ENCODE assay signal across 18 cellular contexts in genomic region chr2:98871506-98871905, GRCh38.
"Had no signal": no experiment of that assay in that cellular context is flagged by ENCODE, and none has a peak within 500 bp of the region (broad histone marks: within the 10 kb centered on the region; RNA-seq: fewer than 3 reads in every experiment).

No MANE protein-coding gene starts in this region.

- H3K4me1 ChIP-seq: SJSA1 had no signal

- H3K36me3 ChIP-seq: Peyer's patch, SJSA1 had no signal

- ATAC-seq: PC-3 had no signal

- H3K4me2 ChIP-seq: KMS-11, SK-N-SH had no signal

- H3K27ac ChIP-seq: KMS-11, Peyer's patch, SJSA1 had no signal

- H3K9me3 ChIP-seq: Peyer's patch, SJSA1, SK-N-SH had no signal

- H3K4me3 ChIP-seq: Peyer's patch, SJSA1 had no signal

- DNase-seq: Karpas-422, KBM-7, MM.1S, MV-4-11, NCI-H1417 treated with DMSO at 0.1 percent for 48 hours, NCI-H1694 treated with DMSO at 0.1 percent for 48 hours, NCI-H187 treated with DMSO at 0.1 percent for 48 hours, NCI-H2227 treated with DMSO at 0.1 percent for 48 hours, NCI-H446, NCI-H524 treated with DMSO at 0.1 percent for 48 hours, NCI-H526 treated with DMSO at 0.1 percent for 48 hours, PC-3, Peyer's patch, Right ventricle myocardium superior, SK-N-SH, SW 1271 had no signal

- H3K9ac ChIP-seq: KMS-11, SK-N-SH had no signal

- H3K27me3 ChIP-seq: Peyer's patch, SJSA1 had no signal
